In genomic region chr7:135939268-135939667, GRCh38 we compare ENCODE assay signal across 1 cellular context.
A peak's percentile ranks its signal among the peaks of the same experiment; 100 is the strongest.
TF ChIP-seq lines count a peak whose summit lies in the region.

No MANE protein-coding gene starts in this region.

TF ChIP-seq in K562, 482 proteins besides CTCF, POLR2A, EP300 and RAD21 (continues in another document):
- peak; percentile 39; the same call in 1 of the 2 replicates for TF ChIP-seq TAL1 (IDR thresholded peaks at IDR 0.05)
- no peak for TF ChIP-seq NRF1 (conservative IDR thresholded peaks at IDR 0.05 in 1 of 2, IDR thresholded peaks at IDR 0.05 in 1 of 2)
- TF ChIP-seq, protein P1, sequence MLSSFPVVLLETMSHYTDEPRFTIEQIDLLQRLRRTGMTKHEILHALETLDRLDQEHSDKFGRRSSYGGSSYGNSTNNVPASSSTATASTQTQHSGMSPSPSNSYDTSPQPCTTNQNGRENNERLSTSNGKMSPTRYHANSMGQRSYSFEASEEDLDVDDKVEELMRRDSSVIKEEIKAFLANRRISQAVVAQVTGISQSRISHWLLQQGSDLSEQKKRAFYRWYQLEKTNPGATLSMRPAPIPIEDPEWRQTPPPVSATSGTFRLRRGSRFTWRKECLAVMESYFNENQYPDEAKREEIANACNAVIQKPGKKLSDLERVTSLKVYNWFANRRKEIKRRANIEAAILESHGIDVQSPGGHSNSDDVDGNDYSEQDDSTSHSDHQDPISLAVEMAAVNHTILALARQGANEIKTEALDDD (IDR thresholded peaks at IDR 0.05) = 0 out of 2 replicates have a peak, but pooled peaks have one; percentile 59
- no peak for TF ChIP-seq BCOR (IDR thresholded peaks at IDR 0.05)
- no peak for TF ChIP-seq MAFK (IDR thresholded peaks at IDR 0.05; ENCODE audit: low read length)
- 0 out of 2 replicates have a peak, but pooled peaks have one; percentile 51 for TF ChIP-seq RNF2 (IDR thresholded peaks at IDR 0.05)
- TF ChIP-seq POLR2H (tag; IDR thresholded peaks at IDR 0.05; ENCODE audit: low read depth) = no peak
- TF ChIP-seq, protein P2, sequence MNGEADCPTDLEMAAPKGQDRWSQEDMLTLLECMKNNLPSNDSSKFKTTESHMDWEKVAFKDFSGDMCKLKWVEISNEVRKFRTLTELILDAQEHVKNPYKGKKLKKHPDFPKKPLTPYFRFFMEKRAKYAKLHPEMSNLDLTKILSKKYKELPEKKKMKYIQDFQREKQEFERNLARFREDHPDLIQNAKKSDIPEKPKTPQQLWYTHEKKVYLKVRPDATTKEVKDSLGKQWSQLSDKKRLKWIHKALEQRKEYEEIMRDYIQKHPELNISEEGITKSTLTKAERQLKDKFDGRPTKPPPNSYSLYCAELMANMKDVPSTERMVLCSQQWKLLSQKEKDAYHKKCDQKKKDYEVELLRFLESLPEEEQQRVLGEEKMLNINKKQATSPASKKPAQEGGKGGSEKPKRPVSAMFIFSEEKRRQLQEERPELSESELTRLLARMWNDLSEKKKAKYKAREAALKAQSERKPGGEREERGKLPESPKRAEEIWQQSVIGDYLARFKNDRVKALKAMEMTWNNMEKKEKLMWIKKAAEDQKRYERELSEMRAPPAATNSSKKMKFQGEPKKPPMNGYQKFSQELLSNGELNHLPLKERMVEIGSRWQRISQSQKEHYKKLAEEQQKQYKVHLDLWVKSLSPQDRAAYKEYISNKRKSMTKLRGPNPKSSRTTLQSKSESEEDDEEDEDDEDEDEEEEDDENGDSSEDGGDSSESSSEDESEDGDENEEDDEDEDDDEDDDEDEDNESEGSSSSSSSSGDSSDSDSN (IDR thresholded peaks at IDR 0.05; ENCODE audit: borderline replicate concordance in 1 of 2, low read depth in 2 of 2, low read length in 2 of 2) = no peak
- TF ChIP-seq, protein P3, sequence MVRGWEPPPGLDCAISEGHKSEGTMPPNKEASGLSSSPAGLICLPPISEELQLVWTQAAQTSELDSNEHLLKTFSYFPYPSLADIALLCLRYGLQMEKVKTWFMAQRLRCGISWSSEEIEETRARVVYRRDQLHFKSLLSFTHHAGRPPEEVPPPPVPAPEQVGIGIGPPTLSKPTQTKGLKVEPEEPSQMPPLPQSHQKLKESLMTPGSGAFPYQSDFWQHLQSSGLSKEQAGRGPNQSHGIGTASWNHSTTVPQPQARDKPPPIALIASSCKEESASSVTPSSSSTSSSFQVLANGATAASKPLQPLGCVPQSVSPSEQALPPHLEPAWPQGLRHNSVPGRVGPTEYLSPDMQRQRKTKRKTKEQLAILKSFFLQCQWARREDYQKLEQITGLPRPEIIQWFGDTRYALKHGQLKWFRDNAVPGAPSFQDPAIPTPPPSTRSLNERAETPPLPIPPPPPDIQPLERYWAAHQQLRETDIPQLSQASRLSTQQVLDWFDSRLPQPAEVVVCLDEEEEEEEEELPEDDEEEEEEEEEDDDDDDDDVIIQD (CRISPR knock-in tag; IDR thresholded peaks at IDR 0.05) = no peak
- no peak for TF ChIP-seq ZBTB43 (CRISPR knock-in tag; IDR thresholded peaks at IDR 0.05)
- TF ChIP-seq SP2 (IDR thresholded peaks at IDR 0.05; ENCODE audit: extremely low read depth, low read depth, low read length, poor library complexity, severe bottlenecking) = no peak
- no peak for TF ChIP-seq POLR2AphosphoS2 (IDR thresholded peaks at IDR 0.05; ENCODE audit: low read length)
- no peak for TF ChIP-seq ZNF253 (CRISPR knock-in tag; conservative IDR thresholded peaks at IDR 0.05)
- TF ChIP-seq ZNF224 (CRISPR knock-in tag; IDR thresholded peaks at IDR 0.05) = no peak
- TF ChIP-seq MEF2D (tag; conservative IDR thresholded peaks at IDR 0.05; ENCODE audit: low read depth) = peak; percentile 48
- no peak for TF ChIP-seq HBP1 (CRISPR knock-in tag; IDR thresholded peaks at IDR 0.05)
- TF ChIP-seq ZNF785 (CRISPR knock-in tag; IDR thresholded peaks at IDR 0.05) = no peak
- TF ChIP-seq KAT8 (IDR thresholded peaks at IDR 0.05; ENCODE audit: low read depth) = no peak
- no peak for TF ChIP-seq MAFG (tag; conservative IDR thresholded peaks at IDR 0.05)
- TF ChIP-seq KDM2B (CRISPR knock-in tag; IDR thresholded peaks at IDR 0.05) = no peak
- TF ChIP-seq ZNF165 (CRISPR knock-in tag; IDR thresholded peaks at IDR 0.05; ENCODE audit: borderline replicate concordance) = no peak
- no peak for TF ChIP-seq HMG20A (CRISPR knock-in tag; conservative IDR thresholded peaks at IDR 0.05)
- no peak for TF ChIP-seq NR2F6 (CRISPR knock-in tag; IDR thresholded peaks at IDR 0.05)
- TF ChIP-seq MTA3 (IDR thresholded peaks at IDR 0.05; ENCODE audit: borderline replicate concordance) = 0 out of 2 replicates have a peak, but pooled peaks have one; percentile 33
- no peak for TF ChIP-seq SMAD1 (IDR thresholded peaks at IDR 0.05; ENCODE audit: low read depth, low read length, partially characterized antibody)
- TF ChIP-seq NR2C2 (CRISPR knock-in tag; IDR thresholded peaks at IDR 0.05) = no peak
- peak; percentile 18; the same call in 1 of the 2 replicates for TF ChIP-seq NR2C2 (tag; IDR thresholded peaks at IDR 0.05)
- no peak for TF ChIP-seq ZBED1 (IDR thresholded peaks at IDR 0.05)
- TF ChIP-seq ATF7 (IDR thresholded peaks at IDR 0.05) = no peak
- TF ChIP-seq FOXA3 (CRISPR knock-in tag; conservative IDR thresholded peaks at IDR 0.05 in 1 of 2, IDR thresholded peaks at IDR 0.05 in 1 of 2) = no peak
- TF ChIP-seq, protein P4, sequence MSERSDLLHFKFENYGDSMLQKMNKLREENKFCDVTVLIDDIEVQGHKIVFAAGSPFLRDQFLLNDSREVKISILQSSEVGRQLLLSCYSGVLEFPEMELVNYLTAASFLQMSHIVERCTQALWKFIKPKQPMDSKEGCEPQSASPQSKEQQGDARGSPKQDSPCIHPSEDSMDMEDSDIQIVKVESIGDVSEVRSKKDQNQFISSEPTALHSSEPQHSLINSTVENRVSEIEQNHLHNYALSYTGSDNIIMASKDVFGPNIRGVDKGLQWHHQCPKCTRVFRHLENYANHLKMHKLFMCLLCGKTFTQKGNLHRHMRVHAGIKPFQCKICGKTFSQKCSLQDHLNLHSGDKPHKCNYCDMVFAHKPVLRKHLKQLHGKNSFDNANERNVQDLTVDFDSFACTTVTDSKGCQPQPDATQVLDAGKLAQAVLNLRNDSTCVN (CRISPR knock-in tag; IDR thresholded peaks at IDR 0.05) = no peak
- TF ChIP-seq, protein P5, sequence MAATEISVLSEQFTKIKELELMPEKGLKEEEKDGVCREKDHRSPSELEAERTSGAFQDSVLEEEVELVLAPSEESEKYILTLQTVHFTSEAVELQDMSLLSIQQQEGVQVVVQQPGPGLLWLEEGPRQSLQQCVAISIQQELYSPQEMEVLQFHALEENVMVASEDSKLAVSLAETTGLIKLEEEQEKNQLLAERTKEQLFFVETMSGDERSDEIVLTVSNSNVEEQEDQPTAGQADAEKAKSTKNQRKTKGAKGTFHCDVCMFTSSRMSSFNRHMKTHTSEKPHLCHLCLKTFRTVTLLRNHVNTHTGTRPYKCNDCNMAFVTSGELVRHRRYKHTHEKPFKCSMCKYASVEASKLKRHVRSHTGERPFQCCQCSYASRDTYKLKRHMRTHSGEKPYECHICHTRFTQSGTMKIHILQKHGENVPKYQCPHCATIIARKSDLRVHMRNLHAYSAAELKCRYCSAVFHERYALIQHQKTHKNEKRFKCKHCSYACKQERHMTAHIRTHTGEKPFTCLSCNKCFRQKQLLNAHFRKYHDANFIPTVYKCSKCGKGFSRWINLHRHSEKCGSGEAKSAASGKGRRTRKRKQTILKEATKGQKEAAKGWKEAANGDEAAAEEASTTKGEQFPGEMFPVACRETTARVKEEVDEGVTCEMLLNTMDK (IDR thresholded peaks at IDR 0.05; ENCODE audit: borderline replicate concordance, insufficient read depth, low read depth, low read length, poor library complexity, severe bottlenecking) = no peak
- TF ChIP-seq THRB (CRISPR knock-in tag; conservative IDR thresholded peaks at IDR 0.05) = no peak
- TF ChIP-seq, protein P6, sequence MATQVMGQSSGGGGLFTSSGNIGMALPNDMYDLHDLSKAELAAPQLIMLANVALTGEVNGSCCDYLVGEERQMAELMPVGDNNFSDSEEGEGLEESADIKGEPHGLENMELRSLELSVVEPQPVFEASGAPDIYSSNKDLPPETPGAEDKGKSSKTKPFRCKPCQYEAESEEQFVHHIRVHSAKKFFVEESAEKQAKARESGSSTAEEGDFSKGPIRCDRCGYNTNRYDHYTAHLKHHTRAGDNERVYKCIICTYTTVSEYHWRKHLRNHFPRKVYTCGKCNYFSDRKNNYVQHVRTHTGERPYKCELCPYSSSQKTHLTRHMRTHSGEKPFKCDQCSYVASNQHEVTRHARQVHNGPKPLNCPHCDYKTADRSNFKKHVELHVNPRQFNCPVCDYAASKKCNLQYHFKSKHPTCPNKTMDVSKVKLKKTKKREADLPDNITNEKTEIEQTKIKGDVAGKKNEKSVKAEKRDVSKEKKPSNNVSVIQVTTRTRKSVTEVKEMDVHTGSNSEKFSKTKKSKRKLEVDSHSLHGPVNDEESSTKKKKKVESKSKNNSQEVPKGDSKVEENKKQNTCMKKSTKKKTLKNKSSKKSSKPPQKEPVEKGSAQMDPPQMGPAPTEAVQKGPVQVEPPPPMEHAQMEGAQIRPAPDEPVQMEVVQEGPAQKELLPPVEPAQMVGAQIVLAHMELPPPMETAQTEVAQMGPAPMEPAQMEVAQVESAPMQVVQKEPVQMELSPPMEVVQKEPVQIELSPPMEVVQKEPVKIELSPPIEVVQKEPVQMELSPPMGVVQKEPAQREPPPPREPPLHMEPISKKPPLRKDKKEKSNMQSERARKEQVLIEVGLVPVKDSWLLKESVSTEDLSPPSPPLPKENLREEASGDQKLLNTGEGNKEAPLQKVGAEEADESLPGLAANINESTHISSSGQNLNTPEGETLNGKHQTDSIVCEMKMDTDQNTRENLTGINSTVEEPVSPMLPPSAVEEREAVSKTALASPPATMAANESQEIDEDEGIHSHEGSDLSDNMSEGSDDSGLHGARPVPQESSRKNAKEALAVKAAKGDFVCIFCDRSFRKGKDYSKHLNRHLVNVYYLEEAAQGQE (CRISPR knock-in tag; IDR thresholded peaks at IDR 0.05; ENCODE audit: low read depth) = no peak
- no peak for TF ChIP-seq CCAR2 (IDR thresholded peaks at IDR 0.05; ENCODE audit: low read depth, low read length)
- no peak for TF ChIP-seq ZNF232 (CRISPR knock-in tag; IDR thresholded peaks at IDR 0.05)
- 0 out of 4 replicates have a peak, but pooled peaks of 1 of the 2 experiments have one; percentile 32 for TF ChIP-seq TRIM24 (IDR thresholded peaks at IDR 0.05)
- no peak for TF ChIP-seq MCM3 (IDR thresholded peaks at IDR 0.05)
- TF ChIP-seq ZBTB1 (CRISPR knock-in tag; IDR thresholded peaks at IDR 0.05; ENCODE audit: borderline replicate concordance, low read depth) = no peak
- TF ChIP-seq SIX5 (IDR thresholded peaks at IDR 0.05; ENCODE audit: borderline replicate concordance in 1 of 2, insufficient read depth in 1 of 2, low read depth in 1 of 2, low read length in 2 of 2) = no peak
- TF ChIP-seq, protein P7, sequence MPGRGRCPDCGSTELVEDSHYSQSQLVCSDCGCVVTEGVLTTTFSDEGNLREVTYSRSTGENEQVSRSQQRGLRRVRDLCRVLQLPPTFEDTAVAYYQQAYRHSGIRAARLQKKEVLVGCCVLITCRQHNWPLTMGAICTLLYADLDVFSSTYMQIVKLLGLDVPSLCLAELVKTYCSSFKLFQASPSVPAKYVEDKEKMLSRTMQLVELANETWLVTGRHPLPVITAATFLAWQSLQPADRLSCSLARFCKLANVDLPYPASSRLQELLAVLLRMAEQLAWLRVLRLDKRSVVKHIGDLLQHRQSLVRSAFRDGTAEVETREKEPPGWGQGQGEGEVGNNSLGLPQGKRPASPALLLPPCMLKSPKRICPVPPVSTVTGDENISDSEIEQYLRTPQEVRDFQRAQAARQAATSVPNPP (IDR thresholded peaks at IDR 0.05; ENCODE audit: borderline replicate concordance, insufficient read depth, insufficient read length) = no peak
- no peak for TF ChIP-seq ZNF717 (CRISPR knock-in tag; IDR thresholded peaks at IDR 0.05)
